ENCODE assay signal across 27 cellular contexts in genomic region chr1:220696226-220696862, GRCh38. TPM values are rescaled to one million over a fixed set of nuclear protein-coding genes. Genes with fewer than 3 reads are reported as not detected.
"Had no signal": no experiment of that assay in that cellular context is flagged by ENCODE, and none has a peak within 500 bp of the region (broad histone marks: within the 10 kb centered on the region; RNA-seq: fewer than 3 reads in every experiment).

No MANE protein-coding gene starts in this region.

- H3K27ac Mint-ChIP-seq: effector memory CD8-positive, alpha-beta T cell; memory B cell; mesothelial cell of epicardium; naive B cell; natural killer cell treated with Interleukin-12 subunit alpha and Interleukin-12 subunit beta and Interleukin-15 and Interleukin-18, amount 100 ng/mL, for 72 hours; progenitor cell of endocrine pancreas; stimulated activated naive CD8-positive, alpha-beta T cell treated with anti-CD3 and anti-CD28 coated beads, Interleukin-15, amount 100 ng/mL, for 72 hours; type B pancreatic cell had no signal

- H3K9me3 Mint-ChIP-seq: effector memory CD8-positive, alpha-beta T cell; memory B cell; mesothelial cell of epicardium; natural killer cell treated with Interleukin-12 subunit alpha and Interleukin-12 subunit beta and Interleukin-15 and Interleukin-18, amount 100 ng/mL, for 72 hours; neural crest cell; stimulated activated naive CD8-positive, alpha-beta T cell treated with anti-CD3 and anti-CD28 coated beads, Interleukin-15, amount 100 ng/mL, for 72 hours; type B pancreatic cell had no signal

- H3K27ac ChIP-seq: coronary artery, lower lobe of right lung, neutrophil, parathyroid adenoma, right atrium auricular region, testis, tibial artery had no signal

- H3K36me3 Mint-ChIP-seq: mesothelial cell of epicardium; naive B cell; natural killer cell treated with Interleukin-12 subunit alpha and Interleukin-12 subunit beta and Interleukin-15 and Interleukin-18, amount 100 ng/mL, for 72 hours; type B pancreatic cell had no signal

- ATAC-seq: effector memory CD8-positive, alpha-beta T cell; left ventricle myocardium superior; lower lobe of right lung; mucosa of descending colon; natural killer cell treated with Interleukin-12 subunit alpha and Interleukin-12 subunit beta and Interleukin-15 and Interleukin-18, amount 100 ng/mL, for 72 hours; sciatic nerve; stimulated activated naive CD8-positive, alpha-beta T cell treated with anti-CD3 and anti-CD28 coated beads, Interleukin-15, amount 100 ng/mL, for 72 hours had no signal

- H3K4me3 ChIP-seq: coronary artery, lower lobe of right lung, mucosa of descending colon, right atrium auricular region, smooth muscle cell, testis, tibial artery had no signal

- H3K4me3 Mint-ChIP-seq: effector memory CD8-positive, alpha-beta T cell; memory B cell; mesothelial cell of epicardium; naive B cell; natural killer cell treated with Interleukin-12 subunit alpha and Interleukin-12 subunit beta and Interleukin-15 and Interleukin-18, amount 100 ng/mL, for 72 hours; neural crest cell; stimulated activated naive CD8-positive, alpha-beta T cell treated with anti-CD3 and anti-CD28 coated beads, Interleukin-15, amount 100 ng/mL, for 72 hours; type B pancreatic cell had no signal

- H3K27me3 ChIP-seq: right atrium auricular region, testis, tibial artery had no signal

- H3K4me1 Mint-ChIP-seq: stimulated activated naive CD8-positive, alpha-beta T cell treated with anti-CD3 and anti-CD28 coated beads, Interleukin-15, amount 100 ng/mL, for 72 hours had no signal

- DNase-seq: dermis blood vessel endothelial cell; effector memory CD8-positive, alpha-beta T cell; erythroblast; left ventricle myocardium superior; lower lobe of right lung; mucosa of descending colon; naive B cell; stimulated activated CD4-positive, alpha-beta T cell treated with anti-CD3 and anti-CD28 coated beads, Interleukin-12 subunit alpha, Interleukin-12 subunit beta, amount 100 ng/mL, for 4 hours; stimulated activated CD4-positive, alpha-beta T cell treated with anti-CD3 and anti-CD28 coated beads, Interleukin-1b, Interleukin-23, amount 100 ng/mL, for 48 hours; stimulated activated CD4-positive, alpha-beta T cell treated with anti-CD3 and anti-CD28 coated beads, Interleukin-4, amount 100 ng/mL, for 1 hour; stimulated activated CD8-positive, alpha-beta memory T cell treated with anti-CD3 and anti-CD28 coated beads, Interleukin-4, amount 100 ng/mL, for 48 hours; stimulated activated naive CD4-positive, alpha-beta T cell; stimulated activated naive CD8-positive, alpha-beta T cell treated with anti-CD3 and anti-CD28 coated beads, Interleukin-15, amount 100 ng/mL, for 72 hours; testis; tibial artery had no signal

RNA-seq across cellular contexts. Expression of gene MTARC2, which starts 51.8 kb away (rescaled TPM):
- total RNA-seq: natural killer cell treated with Interleukin-12 subunit alpha and Interleukin-12 subunit beta and Interleukin-15 and Interleukin-18, amount 100 ng/mL, for 72 hours had no signal
